In the genomic region with DNA sequence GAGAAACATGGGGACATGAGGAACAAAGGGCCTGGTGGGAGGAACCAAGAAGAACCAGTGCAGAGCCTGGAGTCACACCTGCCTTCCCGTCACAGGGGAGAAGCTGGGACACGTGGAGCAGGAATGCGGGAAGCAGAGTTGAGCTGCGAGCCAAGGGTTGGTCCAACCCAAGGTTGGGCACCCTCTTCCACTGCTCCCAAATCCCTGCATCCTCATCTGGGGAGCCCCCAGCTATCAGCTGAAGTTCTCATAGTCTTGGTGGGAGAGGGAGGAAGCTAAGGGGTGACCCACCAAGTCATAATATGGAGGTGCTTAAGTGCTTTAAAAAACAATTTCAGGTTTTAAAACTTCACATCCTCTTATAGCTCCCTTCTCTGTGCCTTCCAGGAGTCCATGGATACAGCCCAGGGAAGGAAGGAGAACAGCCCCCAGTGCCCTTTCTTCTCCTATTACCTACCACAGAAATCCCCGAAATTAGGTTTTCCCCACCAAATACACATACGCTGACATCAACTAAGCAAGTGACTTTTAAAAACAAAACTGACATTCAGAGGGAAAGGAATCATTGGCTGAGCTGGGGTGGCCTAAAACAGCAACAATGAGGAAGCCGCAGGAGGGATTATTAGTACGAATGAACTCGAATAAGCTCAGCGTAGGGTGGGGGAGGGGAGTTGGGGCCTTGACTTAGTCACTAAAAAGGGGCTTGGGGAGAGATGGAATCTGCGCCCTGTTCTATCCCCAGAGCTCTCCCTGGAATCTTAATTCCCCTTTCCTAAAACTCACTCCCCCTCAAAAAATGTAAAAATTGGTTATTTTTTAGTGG, we compare ENCODE assay signal across 13 cellular contexts. TPM values are rescaled to one million over a fixed set of nuclear protein-coding genes. Genes with fewer than 3 reads are reported as not detected.
A peak's percentile ranks its signal among the peaks of the same experiment; 100 is the strongest.
DNase-seq lines count a peak whose midpoint lies in the region; ATAC-seq and TF ChIP-seq lines count a peak whose summit lies in the region.
"Had no signal": no experiment of that assay in that cellular context is flagged by ENCODE, and none has a peak within 500 bp of the region (broad histone marks: within the 10 kb centered on the region; RNA-seq: fewer than 3 reads in every experiment).

No MANE protein-coding gene starts in this region.

- peaks cover 31% of the 10 kb centered on the region for H3K79me2 ChIP-seq in GM23338 (replicated peaks; ENCODE audit: insufficient read depth)

- no peak for DNase-seq in AG04449 (ENCODE audit: low read depth, low spot score)
- peak; percentile 64 for DNase-seq in GM23338 (ENCODE audit: low spot score)
- no peak for DNase-seq in activated naive CD8-positive, alpha-beta T cell treated with anti-CD3 and anti-CD28 coated beads, Interleukin-2, amount 50 U/mL, for 24 hours
- DNase-seq in posterior cingulate gyrus: no peak
- DNase-seq in inferior parietal cortex (ENCODE audit: extremely low spot score): no peak
- no peak for DNase-seq in colonic mucosa
- DNase-seq: DMS79, left ventricle myocardium superior, NCI-H2227 treated with DMSO at 0.1 percent for 48 hours, SW 1271 had no signal

- TF ChIP-seq CTCF in AG04449 (IDR thresholded peaks at IDR 0.05; ENCODE audit: insufficient read depth, low read length, missing control alignments): no peak
- no peak for TF ChIP-seq CTCF in GM23338 (conservative IDR thresholded peaks at IDR 0.05; ENCODE audit: low read depth in 2 of 2)
- TF ChIP-seq CTCF in colonic mucosa (IDR thresholded peaks at IDR 0.05): no peak

- H3K4me1 ChIP-seq in GM23338 (ENCODE audit: insufficient read depth) (peaks cover 41% of the 10 kb centered on the region), mucosa of rectum (ENCODE audit: control insufficient read depth in 2 of 2, insufficient read depth in 2 of 2, low read length in 2 of 2) (peaks cover 20 to 22% of the 10 kb centered on the region in 2 donors), colonic mucosa (peaks cover 5% of the 10 kb centered on the region)

- H3K9me2 ChIP-seq in GM23338 (ENCODE audit: insufficient read depth): no peaks in the 10 kb centered on the region

- H3K27me3 Mint-ChIP-seq in GM23338 (ENCODE audit: insufficient read depth, low read depth, poor library complexity): peaks cover 47% of the 10 kb centered on the region
- H3K27me3 Mint-ChIP-seq in activated naive CD8-positive, alpha-beta T cell treated with anti-CD3 and anti-CD28 coated beads, Interleukin-2, amount 50 U/mL, for 24 hours: no peaks in the 10 kb centered on the region

- H3K4me3 ChIP-seq in AG04449 (ENCODE audit: low read depth, low read length) (peak overlapping the region; percentile 3; the same call in 1 of the 2 replicates), GM23338 (no peak overlapping the region), mucosa of rectum (ENCODE audit: low read length in 2 of 2) (no peak overlapping the region), colonic mucosa (no peak overlapping the region)
- H3K4me3 ChIP-seq: tibial nerve had no signal

- peaks cover 57% of the 10 kb centered on the region for H3F3A ChIP-seq in GM23338 (replicated peaks; ENCODE audit: low read depth)

- H3K27ac ChIP-seq in GM23338 (ENCODE audit: low read depth) (peak overlapping the region; percentile 98), mucosa of rectum (ENCODE audit: low read depth in 2 of 2, low read length in 2 of 2) (peak overlapping the region; percentile 8 to 11), colonic mucosa (no peak overlapping the region)

- H3K4me2 ChIP-seq in GM23338: peak overlapping the region; percentile 36

- peaks cover 25% of the 10 kb centered on the region for H4K20me1 ChIP-seq in GM23338 (replicated peaks; ENCODE audit: insufficient read depth)

- H3K27ac Mint-ChIP-seq in GM23338: peak overlapping the region; percentile 95
- H3K27ac Mint-ChIP-seq in activated naive CD8-positive, alpha-beta T cell treated with anti-CD3 and anti-CD28 coated beads, Interleukin-2, amount 50 U/mL, for 24 hours: peak overlapping the region; percentile 59

- CTCF ChIA-PET in AG04449 (lab: Yijun Ruan, JAX): interaction anchor here (1.5 to 3.3 kb wide), 4 partner anchors 9 to 44 kb away, joined by 4 to 16 read pairs (median 12); a partner anchor contains a TSS

- H3K27me3 ChIP-seq in GM23338 (ENCODE audit: insufficient read depth): no peaks in the 10 kb centered on the region
- no peaks in the 10 kb centered on the region for H3K27me3 ChIP-seq in mucosa of rectum (ENCODE audit: control insufficient read depth in 2 of 2, insufficient read depth in 2 of 2, low read length in 2 of 2)
- no peaks in the 10 kb centered on the region for H3K27me3 ChIP-seq in colonic mucosa
- H3K27me3 ChIP-seq: tibial nerve had no signal

- POLR2A ChIA-PET in AG04449 (lab: Yijun Ruan, JAX): interaction anchor here (0.6 to 3.8 kb wide), 12 partner anchors 10 to 129 kb away, joined by 3 to 13 read pairs (median 5); a partner anchor contains a TSS

- peaks cover 50% of the 10 kb centered on the region for H3K4me1 Mint-ChIP-seq in GM23338
- H3K4me1 Mint-ChIP-seq in activated naive CD8-positive, alpha-beta T cell treated with anti-CD3 and anti-CD28 coated beads, Interleukin-2, amount 50 U/mL, for 24 hours: peaks cover 33% of the 10 kb centered on the region

- H3K36me3 ChIP-seq in GM23338 (ENCODE audit: insufficient read depth) (peaks cover 55% of the 10 kb centered on the region), mucosa of rectum (ENCODE audit: control insufficient read depth in 2 of 2, insufficient read depth in 2 of 2, low read length in 2 of 2) (peaks cover 62 to 66% of the 10 kb centered on the region in 2 donors), colonic mucosa (peaks cover 17% of the 10 kb centered on the region)

- H3K9me3 ChIP-seq in mucosa of rectum (ENCODE audit: control insufficient read depth in 2 of 2, low read length in 2 of 2): no peaks in the 10 kb centered on the region
- H3K9me3 ChIP-seq in colonic mucosa: no peaks in the 10 kb centered on the region
- H3K9me3 ChIP-seq: tibial nerve had no signal

- no peaks in the 10 kb centered on the region; the same call in 2 of the 3 replicates for H3K9me3 Mint-ChIP-seq in GM23338
- no peaks in the 10 kb centered on the region for H3K9me3 Mint-ChIP-seq in activated naive CD8-positive, alpha-beta T cell treated with anti-CD3 and anti-CD28 coated beads, Interleukin-2, amount 50 U/mL, for 24 hours

- peaks cover 92% of the 10 kb centered on the region for H3K36me3 Mint-ChIP-seq in GM23338 (ENCODE audit: low read depth)
- peaks cover 60% of the 10 kb centered on the region for H3K36me3 Mint-ChIP-seq in activated naive CD8-positive, alpha-beta T cell treated with anti-CD3 and anti-CD28 coated beads, Interleukin-2, amount 50 U/mL, for 24 hours (ENCODE audit: low read depth)

- intact Hi-C loops in posterior cingulate gyrus (cut with DNase I): no loop called here
- intact Hi-C loops in colonic mucosa (cut with DNase I): loop anchor here (5.0 kb wide), 1 partner anchor 35 kb away; a partner anchor contains a TSS

- no peak overlapping the region for H3K9ac ChIP-seq in mucosa of rectum (ENCODE audit: low read depth in 1 of 2, low read length in 2 of 2)
- no peak overlapping the region for H3K9ac ChIP-seq in colonic mucosa (ENCODE audit: low read depth in 2 of 2, low read length in 2 of 2)

- ATAC-seq in GM23338: peak; percentile 2
- ATAC-seq in activated naive CD8-positive, alpha-beta T cell treated with anti-CD3 and anti-CD28 coated beads, Interleukin-2, amount 50 U/mL, for 24 hours: no peak
- no peak for ATAC-seq in GM19035 (IDR thresholded peaks at IDR 0.05; ENCODE audit: unreplicated experiment)
- ATAC-seq: left ventricle myocardium superior had no signal

- H2AFZ ChIP-seq in GM23338: no peak overlapping the region

- peak overlapping the region; percentile 36; the same call in 2 of the 3 replicates for H3K4me3 Mint-ChIP-seq in GM23338
- H3K4me3 Mint-ChIP-seq in activated naive CD8-positive, alpha-beta T cell treated with anti-CD3 and anti-CD28 coated beads, Interleukin-2, amount 50 U/mL, for 24 hours: no peak overlapping the region

TF ChIP-seq in GM23338, 12 proteins besides CTCF, POLR2A, EP300 and RAD21 (continues in another document):
- TF ChIP-seq POLR2AphosphoS5 (IDR thresholded peaks at IDR 0.05; ENCODE audit: low read depth) (peak; percentile 38; the same call in 1 of the 2 replicates), ZNF331 (CRISPR knock-in tag; IDR thresholded peaks at IDR 0.05; ENCODE audit: low read depth) (no peak)

RNA-seq across cellular contexts. Expression of a gene that starts 4.5 kb away (rescaled TPM):
- total RNA-seq in GM23338 (2014; rRNA removed; shearing (Covaris generic)): 1,092 and 1,271 TPM in 2 replicates
- 1,545 and 1,548 TPM in 2 replicates for polyA plus RNA-seq in GM23338 (2016; fragmentation: Nextera tagmentation; extraction: Ambion mirVana)
- total RNA-seq in colonic mucosa: 1,000 to 10,000 TPM; 1,641 to 1,922 TPM

RNA-seq across cellular contexts. Expression of a gene that starts 10.3 kb away (rescaled TPM):
- 96.9 and 103 TPM in 2 replicates for total RNA-seq in GM23338 (2014; rRNA removed; shearing (Covaris generic))
- 164 and 170 TPM in 2 replicates for polyA plus RNA-seq in GM23338 (2016; fragmentation: Nextera tagmentation; extraction: Ambion mirVana)
- total RNA-seq in colonic mucosa: 10 to 100 TPM; 18.6 to 19.1 TPM

RNA-seq across cellular contexts. Expression of a gene that starts 26.6 kb away (rescaled TPM):
- 40.4 and 44.5 TPM in 2 replicates for total RNA-seq in GM23338 (2014; rRNA removed; shearing (Covaris generic))
- polyA plus RNA-seq in GM23338 (2016; fragmentation: Nextera tagmentation; extraction: Ambion mirVana): 52.1 and 68.3 TPM in 2 replicates
- total RNA-seq in colonic mucosa: 10 to 100 TPM; 80.1 to 84.2 TPM

RNA-seq across cellular contexts. Expression of a gene that starts 34.6 kb away (rescaled TPM):
- total RNA-seq in GM23338 (2014; rRNA removed; shearing (Covaris generic)): 97.2 and 142 TPM in 2 replicates
- 23.3 and 26.2 TPM in 2 replicates for polyA plus RNA-seq in GM23338 (2016; fragmentation: Nextera tagmentation; extraction: Ambion mirVana)
- total RNA-seq in colonic mucosa: 10 to 100 TPM; 63.9 to 72.8 TPM

RNA-seq across cellular contexts. Expression of a gene that starts 44.6 kb away (rescaled TPM):
- total RNA-seq in GM23338 (2014; rRNA removed; shearing (Covaris generic)): 4.2 and 5.4 TPM in 2 replicates
- 2.2 and 2.7 TPM in 2 replicates for polyA plus RNA-seq in GM23338 (2016; fragmentation: Nextera tagmentation; extraction: Ambion mirVana)
- total RNA-seq in colonic mucosa: 1 to 10 TPM; 3.5 to 6.1 TPM
